Comparison of ENCODE assay signal across 1 cellular context in the genomic region with DNA sequence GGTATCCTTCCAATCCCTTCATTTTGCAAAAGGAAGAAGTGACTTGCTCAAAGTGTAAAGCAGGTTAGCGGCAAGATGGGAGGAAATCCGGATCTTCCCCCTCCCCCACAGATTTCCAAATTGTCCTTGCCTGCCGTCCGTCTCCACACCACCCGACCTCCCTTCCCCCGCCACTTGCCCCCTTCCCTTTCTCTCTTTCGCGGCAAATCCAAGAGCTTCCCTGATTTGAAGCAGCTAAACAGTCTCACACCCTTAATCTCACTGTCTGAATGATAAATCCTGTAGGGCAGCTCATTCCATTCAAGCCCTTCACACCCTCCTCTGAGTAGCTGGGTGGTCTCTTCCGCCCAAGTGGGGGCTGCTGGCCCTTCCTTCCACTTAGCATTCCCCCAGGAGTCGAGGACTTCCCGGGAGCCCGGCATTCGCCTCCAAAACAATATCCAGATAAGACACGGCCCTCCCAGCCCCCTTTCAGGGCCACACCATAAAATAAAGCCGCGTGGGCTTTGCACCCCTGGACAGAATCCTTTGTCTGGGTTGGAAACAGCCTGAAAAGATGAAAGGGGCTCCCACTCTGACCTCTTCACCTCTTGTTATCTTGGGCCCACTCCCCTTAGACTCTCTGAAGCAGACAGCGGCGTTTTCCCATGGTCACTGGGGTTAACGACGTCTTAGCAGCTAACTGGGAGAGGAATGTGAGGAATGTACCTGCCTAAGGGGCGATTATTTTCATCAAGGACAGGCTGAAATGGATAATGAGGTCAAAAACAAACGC.
TF ChIP-seq lines count a peak whose summit lies in the region.

No MANE protein-coding gene starts in this region.

TF ChIP-seq in K562, 482 proteins besides CTCF, POLR2A, EP300 and RAD21 (continued from another document and continues in another):
- TF ChIP-seq MECOM (CRISPR knock-in tag; IDR thresholded peaks at IDR 0.05) (peak; percentile 18; the same call in 1 of the 2 replicates), CREB3 (tag; conservative IDR thresholded peaks at IDR 0.05; ENCODE audit: low read depth) (no peak), L3MBTL2 (IDR thresholded peaks at IDR 0.05) (0 out of 2 replicates have a peak, but pooled peaks have one; percentile 27), NR2C2 (CRISPR knock-in tag; IDR thresholded peaks at IDR 0.05) (no peak), NR2C2 (tag; IDR thresholded peaks at IDR 0.05) (0 out of 2 replicates have a peak, but pooled peaks have one; percentile 23), ZNF311 (CRISPR knock-in tag; IDR thresholded peaks at IDR 0.05) (no peak), RFX7 (CRISPR knock-in tag; IDR thresholded peaks at IDR 0.05) (no peak), ZNF274 (IDR thresholded peaks at IDR 0.05; ENCODE audit: borderline replicate concordance, low read depth, low read length) (no peak), MTA3 (IDR thresholded peaks at IDR 0.05; ENCODE audit: borderline replicate concordance) (no peak), PRDM10 (IDR thresholded peaks at IDR 0.05; ENCODE audit: partially characterized antibody) (peak; percentile 82), KDM1A (IDR thresholded peaks at IDR 0.05) (peak in 1 of 2 experiments; percentile 27; a peak in 1 of 4 replicates), SNRNP70 (optimal IDR thresholded peaks at IDR 0.05; ENCODE audit: low read depth, low read length) (no peak), TCF15 (CRISPR knock-in tag; IDR thresholded peaks at IDR 0.05) (no peak), ZNF76 (CRISPR knock-in tag; IDR thresholded peaks at IDR 0.05; ENCODE audit: borderline replicate concordance) (0 out of 2 replicates have a peak, but pooled peaks have one; percentile 48), ZBTB7A (IDR thresholded peaks at IDR 0.05; ENCODE audit: borderline replicate concordance, control insufficient read depth, low read depth, low read length) (0 out of 2 replicates have a peak, but pooled peaks have one; percentile 10), TCF7L2 (IDR thresholded peaks at IDR 0.05; ENCODE audit: low read depth, low read length) (no peak), ZKSCAN3 (CRISPR knock-in tag; IDR thresholded peaks at IDR 0.05) (no peak), JUN (IDR thresholded peaks at IDR 0.05; ENCODE audit: borderline replicate concordance, low read depth, low read length) (no peak), JUN (CRISPR knock-in tag; IDR thresholded peaks at IDR 0.05; ENCODE audit: borderline replicate concordance) (no peak), SMAD4 (CRISPR knock-in tag; conservative IDR thresholded peaks at IDR 0.05) (peak; percentile 50; the same call in 1 of the 2 replicates), ELF2 (CRISPR knock-in tag; IDR thresholded peaks at IDR 0.05) (no peak), ESRRB (CRISPR knock-in tag; IDR thresholded peaks at IDR 0.05; ENCODE audit: borderline replicate concordance) (no peak), ZNF280B (CRISPR knock-in tag; IDR thresholded peaks at IDR 0.05) (no peak), ZFP30 (CRISPR knock-in tag; IDR thresholded peaks at IDR 0.05; ENCODE audit: borderline replicate concordance) (no peak), PHF21A (IDR thresholded peaks at IDR 0.05; ENCODE audit: borderline replicate concordance, low read depth) (peak; percentile 26; the same call in 1 of the 2 replicates), ZNF24 (IDR thresholded peaks at IDR 0.05) (no peak), THRAP3 (IDR thresholded peaks at IDR 0.05; ENCODE audit: borderline replicate concordance) (no peak), POLR3G (IDR thresholded peaks at IDR 0.05; ENCODE audit: extremely low read depth, insufficient read length, insufficient replicate concordance) (no peak), ZNF316 (IDR thresholded peaks at IDR 0.05) (no peak), STAT5B (CRISPR knock-in tag; IDR thresholded peaks at IDR 0.05) (no peak), CAMTA2 (CRISPR knock-in tag; conservative IDR thresholded peaks at IDR 0.05) (no peak), NFRKB (IDR thresholded peaks at IDR 0.05; ENCODE audit: low read depth) (peak; percentile 73), PATZ1 (CRISPR knock-in tag; IDR thresholded peaks at IDR 0.05; ENCODE audit: borderline replicate concordance) (no peak), BCOR (IDR thresholded peaks at IDR 0.05) (no peak), TFE3 (CRISPR knock-in tag; IDR thresholded peaks at IDR 0.05) (no peak), ZNF778 (CRISPR knock-in tag; IDR thresholded peaks at IDR 0.05) (no peak)
- TF ChIP-seq, protein P1, sequence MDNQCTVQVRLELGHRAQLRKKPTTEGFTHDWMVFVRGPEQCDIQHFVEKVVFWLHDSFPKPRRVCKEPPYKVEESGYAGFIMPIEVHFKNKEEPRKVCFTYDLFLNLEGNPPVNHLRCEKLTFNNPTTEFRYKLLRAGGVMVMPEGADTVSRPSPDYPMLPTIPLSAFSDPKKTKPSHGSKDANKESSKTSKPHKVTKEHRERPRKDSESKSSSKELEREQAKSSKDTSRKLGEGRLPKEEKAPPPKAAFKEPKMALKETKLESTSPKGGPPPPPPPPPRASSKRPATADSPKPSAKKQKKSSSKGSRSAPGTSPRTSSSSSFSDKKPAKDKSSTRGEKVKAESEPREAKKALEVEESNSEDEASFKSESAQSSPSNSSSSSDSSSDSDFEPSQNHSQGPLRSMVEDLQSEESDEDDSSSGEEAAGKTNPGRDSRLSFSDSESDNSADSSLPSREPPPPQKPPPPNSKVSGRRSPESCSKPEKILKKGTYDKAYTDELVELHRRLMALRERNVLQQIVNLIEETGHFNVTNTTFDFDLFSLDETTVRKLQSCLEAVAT (IDR thresholded peaks at IDR 0.05) = 0 out of 4 replicates have a peak, but pooled peaks of 1 of the 2 experiments have one; percentile 3
- TF ChIP-seq, protein P2, sequence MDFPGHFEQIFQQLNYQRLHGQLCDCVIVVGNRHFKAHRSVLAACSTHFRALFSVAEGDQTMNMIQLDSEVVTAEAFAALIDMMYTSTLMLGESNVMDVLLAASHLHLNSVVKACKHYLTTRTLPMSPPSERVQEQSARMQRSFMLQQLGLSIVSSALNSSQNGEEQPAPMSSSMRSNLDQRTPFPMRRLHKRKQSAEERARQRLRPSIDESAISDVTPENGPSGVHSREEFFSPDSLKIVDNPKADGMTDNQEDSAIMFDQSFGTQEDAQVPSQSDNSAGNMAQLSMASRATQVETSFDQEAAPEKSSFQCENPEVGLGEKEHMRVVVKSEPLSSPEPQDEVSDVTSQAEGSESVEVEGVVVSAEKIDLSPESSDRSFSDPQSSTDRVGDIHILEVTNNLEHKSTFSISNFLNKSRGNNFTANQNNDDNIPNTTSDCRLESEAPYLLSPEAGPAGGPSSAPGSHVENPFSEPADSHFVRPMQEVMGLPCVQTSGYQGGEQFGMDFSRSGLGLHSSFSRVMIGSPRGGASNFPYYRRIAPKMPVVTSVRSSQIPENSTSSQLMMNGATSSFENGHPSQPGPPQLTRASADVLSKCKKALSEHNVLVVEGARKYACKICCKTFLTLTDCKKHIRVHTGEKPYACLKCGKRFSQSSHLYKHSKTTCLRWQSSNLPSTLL (IDR thresholded peaks at IDR 0.05) = no peak
- TF ChIP-seq, protein P3, sequence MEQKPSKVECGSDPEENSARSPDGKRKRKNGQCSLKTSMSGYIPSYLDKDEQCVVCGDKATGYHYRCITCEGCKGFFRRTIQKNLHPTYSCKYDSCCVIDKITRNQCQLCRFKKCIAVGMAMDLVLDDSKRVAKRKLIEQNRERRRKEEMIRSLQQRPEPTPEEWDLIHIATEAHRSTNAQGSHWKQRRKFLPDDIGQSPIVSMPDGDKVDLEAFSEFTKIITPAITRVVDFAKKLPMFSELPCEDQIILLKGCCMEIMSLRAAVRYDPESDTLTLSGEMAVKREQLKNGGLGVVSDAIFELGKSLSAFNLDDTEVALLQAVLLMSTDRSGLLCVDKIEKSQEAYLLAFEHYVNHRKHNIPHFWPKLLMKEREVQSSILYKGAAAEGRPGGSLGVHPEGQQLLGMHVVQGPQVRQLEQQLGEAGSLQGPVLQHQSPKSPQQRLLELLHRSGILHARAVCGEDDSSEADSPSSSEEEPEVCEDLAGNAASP (IDR thresholded peaks at IDR 0.05) = no peak
- TF ChIP-seq, protein P4, sequence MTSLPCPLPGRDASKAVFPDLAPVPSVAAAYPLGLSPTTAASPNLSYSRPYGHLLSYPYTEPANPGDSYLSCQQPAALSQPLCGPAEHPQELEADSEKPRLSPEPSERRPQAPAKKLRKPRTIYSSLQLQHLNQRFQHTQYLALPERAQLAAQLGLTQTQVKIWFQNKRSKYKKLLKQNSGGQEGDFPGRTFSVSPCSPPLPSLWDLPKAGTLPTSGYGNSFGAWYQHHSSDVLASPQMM (CRISPR knock-in tag; IDR thresholded peaks at IDR 0.05) = no peak
- TF ChIP-seq, protein P5, sequence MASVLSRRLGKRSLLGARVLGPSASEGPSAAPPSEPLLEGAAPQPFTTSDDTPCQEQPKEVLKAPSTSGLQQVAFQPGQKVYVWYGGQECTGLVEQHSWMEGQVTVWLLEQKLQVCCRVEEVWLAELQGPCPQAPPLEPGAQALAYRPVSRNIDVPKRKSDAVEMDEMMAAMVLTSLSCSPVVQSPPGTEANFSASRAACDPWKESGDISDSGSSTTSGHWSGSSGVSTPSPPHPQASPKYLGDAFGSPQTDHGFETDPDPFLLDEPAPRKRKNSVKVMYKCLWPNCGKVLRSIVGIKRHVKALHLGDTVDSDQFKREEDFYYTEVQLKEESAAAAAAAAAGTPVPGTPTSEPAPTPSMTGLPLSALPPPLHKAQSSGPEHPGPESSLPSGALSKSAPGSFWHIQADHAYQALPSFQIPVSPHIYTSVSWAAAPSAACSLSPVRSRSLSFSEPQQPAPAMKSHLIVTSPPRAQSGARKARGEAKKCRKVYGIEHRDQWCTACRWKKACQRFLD (CRISPR knock-in tag; IDR thresholded peaks at IDR 0.05) = no peak
